ENCODE assay signal across 6 cellular contexts in genomic region chr4:144768809-144769208, GRCh38.
A peak's percentile ranks its signal among the peaks of the same experiment; 100 is the strongest.
DNase-seq lines count a peak whose midpoint lies in the region; TF ChIP-seq lines count a peak whose summit lies in the region.
"Not testable (repeated sequence)": the region's sequence is repeated elsewhere in the genome, so short reads cannot be mapped to it uniquely, and the experiment has no call there.

No MANE protein-coding gene starts in this region.

- not testable (repeated sequence) for H3K27me3 Mint-ChIP-seq in endodermal cell (ENCODE audit: insufficient read depth)

- H3K36me3 ChIP-seq in H7 (replicated peaks; ENCODE audit: control insufficient read depth, insufficient read depth, low read length); HUES6 (ENCODE audit: control insufficient read depth, insufficient read depth, low read length); endodermal cell (ENCODE audit: control insufficient read depth, insufficient read depth, low read length); trophoblast cell (ENCODE audit: control insufficient read depth in 1 of 2, insufficient read depth in 2 of 2, low read length in 2 of 2): not testable (repeated sequence)

- H3K27ac Mint-ChIP-seq in endodermal cell = not testable (repeated sequence)

- H3K9me3 ChIP-seq in HUES6 (ENCODE audit: control insufficient read depth, insufficient read depth, low read depth, low read length); trophoblast cell (ENCODE audit: insufficient read depth, low read depth, low read length): not testable (repeated sequence)
- peaks cover 19% of the 10 kb centered on the region for H3K9me3 ChIP-seq in endodermal cell (ENCODE audit: control insufficient read depth, low read length)

- H3K27me3 ChIP-seq in H7 (ENCODE audit: control insufficient read depth, insufficient read depth, low read length); HUES6 (ENCODE audit: control insufficient read depth, insufficient read depth, low read length); endodermal cell (ENCODE audit: control insufficient read depth, insufficient read depth, low read length, poor library complexity, severe bottlenecking); trophoblast cell (ENCODE audit: insufficient read depth, low read length): not testable (repeated sequence)

- not testable (repeated sequence) for H4K8ac ChIP-seq in trophoblast cell (ENCODE audit: low read depth, low read length)

- not testable (repeated sequence) for H3K9ac ChIP-seq in HUES6 (ENCODE audit: low read length); endodermal cell (ENCODE audit: extremely low read depth, low read length, poor library complexity, severe bottlenecking); trophoblast cell (ENCODE audit: low read length)

- H4K91ac ChIP-seq in trophoblast cell (ENCODE audit: low read depth, low read length) = not testable (repeated sequence)

- 59 to 66% methylated on average over 6 to 8 of the region's 8 CpGs for WGBS in endodermal cell (ENCODE audit: insufficient coverage in 1 of 2, insufficient read length in 1 of 2), 2 experiments
- WGBS in trophoblast cell (ENCODE audit: extremely low coverage, insufficient coverage, insufficient read length) = no CpG with 5 or more reads among the region's 8 CpGs

- TF ChIP-seq CTCF in endodermal cell (conservative IDR thresholded peaks at IDR 0.05) = not testable (repeated sequence)

- H3K4me1 Mint-ChIP-seq in endodermal cell = not testable (repeated sequence)

- not testable (repeated sequence) for H2BK120ac ChIP-seq in trophoblast cell (ENCODE audit: insufficient read depth, low read length, poor library complexity)

- not testable (repeated sequence) for H3K36me3 Mint-ChIP-seq in endodermal cell (ENCODE audit: low read depth)

- not testable (repeated sequence) for H3K4me3 Mint-ChIP-seq in endodermal cell

- not testable (repeated sequence) for H2AK5ac ChIP-seq in trophoblast cell (ENCODE audit: low read length)

- H3K79me2 ChIP-seq in trophoblast cell (ENCODE audit: control insufficient read depth, insufficient read depth, low read length, poor library complexity) = not testable (repeated sequence)

- H3K79me1 ChIP-seq in trophoblast cell (ENCODE audit: low read length) = not testable (repeated sequence)

- peak; percentile 54 for DNase-seq in ELF-1 (ENCODE audit: low read depth, low spot score)
- not testable (repeated sequence) for DNase-seq in H7, trophoblast cell
- DNase-seq in NCI-H748 (lab: John Stamatoyannopoulos, UW; ENCODE audit: unreplicated experiment) = peak; percentile 35
- peak; percentile 57 for DNase-seq in endodermal cell

- not testable (repeated sequence) for H3K23ac ChIP-seq in trophoblast cell (ENCODE audit: low read length)

- peaks cover 39% of the 10 kb centered on the region for H3K9me3 Mint-ChIP-seq in endodermal cell

- not testable (repeated sequence) for H3K18ac ChIP-seq in trophoblast cell (ENCODE audit: low read length)

- not testable (repeated sequence) for H2AFZ ChIP-seq in trophoblast cell (ENCODE audit: insufficient read depth, low read length, poor library complexity)

- peak overlapping the region; percentile 43 for H4K12ac ChIP-seq in trophoblast cell (ENCODE audit: low read depth, low read length)

- H3K4me1 ChIP-seq in HUES6 (ENCODE audit: control insufficient read depth, insufficient read depth, low read length); endodermal cell (ENCODE audit: control insufficient read depth, insufficient read depth, low read length); trophoblast cell (ENCODE audit: control insufficient read depth in 1 of 2, insufficient read depth in 2 of 2, low read length in 2 of 2): not testable (repeated sequence)

- not testable (repeated sequence) for H3K14ac ChIP-seq in trophoblast cell (ENCODE audit: low read length)

- not testable (repeated sequence) for H2BK12ac ChIP-seq in trophoblast cell (ENCODE audit: low read length)

- H2BK5ac ChIP-seq in trophoblast cell (ENCODE audit: low read depth, low read length, poor library complexity) = not testable (repeated sequence)

- H3K4me3 ChIP-seq in H7 (ENCODE audit: insufficient read depth, low read depth, low read length) (0 out of 2 replicates have a peak overlapping the region, but pooled peaks have one; percentile 16), HUES6 (ENCODE audit: low read depth, low read length) (peak overlapping the region; percentile 51; the same call in 1 of the 2 replicates)
- not testable (repeated sequence) for H3K4me3 ChIP-seq in endodermal cell (ENCODE audit: low read length); trophoblast cell (ENCODE audit: low read depth, low read length)

- H3K27ac ChIP-seq in HUES6 (ENCODE audit: low read depth, low read length); endodermal cell (ENCODE audit: low read depth, low read length); trophoblast cell (ENCODE audit: low read depth, low read length): not testable (repeated sequence)

- H3K4me2 ChIP-seq in trophoblast cell (ENCODE audit: low read length) = not testable (repeated sequence)

- not testable (repeated sequence) for H3K4ac ChIP-seq in trophoblast cell (ENCODE audit: low read depth, low read length)
